Comparison of ENCODE assay signal across 8 cellular contexts in genomic region chr3:183158552-183159006, GRCh38. TPM values are rescaled to one million over a fixed set of nuclear protein-coding genes. Genes with fewer than 3 reads are reported as not detected.
DNase-seq lines count a peak whose midpoint lies in the region; ATAC-seq and TF ChIP-seq lines count a peak whose summit lies in the region.

No MANE protein-coding gene starts in this region.

- ATAC-seq in GM21447 (IDR thresholded peaks at IDR 0.05; ENCODE audit: unreplicated experiment) (peak; percentile 69), HG03575 (IDR thresholded peaks at IDR 0.05; ENCODE audit: extremely low read depth, insufficient number of reproducible peaks, low FRiP score, unreplicated experiment) (peak; percentile 32), Right ventricle myocardium inferior (no peak)

- DNase-seq in GM12864 (ENCODE audit: low read depth) (peak; percentile 90), astrocyte of the spinal cord (ENCODE audit: low read depth, low spot score) (peak; percentile 62), Right ventricle myocardium inferior (ENCODE audit: missing footprints) (no peak), NCI-H187 treated with DMSO at 0.1 percent for 48 hours (lab: John Stamatoyannopoulos, UW) (no peak), T1000 (lab: John Stamatoyannopoulos, UW) (no peak)
- peak; percentile 25 to 28 for DNase-seq in stimulated activated CD8-positive, alpha-beta memory T cell treated with anti-CD3 and anti-CD28 coated beads, Interleukin-7, amount 100 ng/mL, for 4 hours (ENCODE audit: low read depth in 2 of 2)

- in situ Hi-C loops in astrocyte of the spinal cord (cut with HindIII; ENCODE audit: low sequenced_read_pairs): no loop called here

- intact Hi-C loops in Right ventricle myocardium inferior (cut with DNase I): no loop called here

- H3K4me3 ChIP-seq in GM12864 (ENCODE audit: low read depth, low read length): no peak overlapping the region; the same call in 1 of the 2 replicates
- no peak overlapping the region for H3K4me3 ChIP-seq in astrocyte of the spinal cord (ENCODE audit: low read depth, low read length)

- TF ChIP-seq CTCF in GM12864 (IDR thresholded peaks at IDR 0.05; ENCODE audit: low read depth, low read length, missing control alignments) (no peak), astrocyte of the spinal cord (IDR thresholded peaks at IDR 0.05; ENCODE audit: low read depth, low read length) (no peak)

RNA-seq across cellular contexts. Expression of gene LAMP3, which starts 4.0 kb away (rescaled TPM):
- total RNA-seq in Right ventricle myocardium inferior: not detected

RNA-seq across cellular contexts. Expression of gene MCCC1, which starts 59.3 kb away (rescaled TPM):
- total RNA-seq in Right ventricle myocardium inferior: 50.6 TPM

Comparison
In these comparisons a context has a peak if more than half of its experiments do, and no peak if none do; other contexts are left out.
1. DNase-seq: peak in GM12864 (single experiment), astrocyte of the spinal cord (single experiment) and stimulated activated CD8-positive, alpha-beta memory T cell treated with anti-CD3 and anti-CD28 coated beads, Interleukin-7, amount 100 ng/mL, for 4 hours (2 of 2); none in Right ventricle myocardium inferior (single experiment), NCI-H187 treated with DMSO at 0.1 percent for 48 hours (single experiment) and T1000 (single experiment).